In genomic region chr12:2812290-2813213, GRCh38 we compare ENCODE assay signal across 8 cellular contexts. TPM values are rescaled to one million over a fixed set of nuclear protein-coding genes. Genes with fewer than 3 reads are reported as not detected.
DNase-seq lines count a peak whose midpoint lies in the region; ATAC-seq and TF ChIP-seq lines count a peak whose summit lies in the region.

Gene ITFG2, plus strand, starts transcription at chr12:2812668. Its CDS starts 93 bp downstream, at chr12:2812761.

- H3K4me3 ChIP-seq in left lung: peak within 1 kb of the TSS; percentile 47 to 78

- H3K36me3 ChIP-seq in left lung: peaks cover 0 to 7% of the 10 kb centered on the region in 2 donors

- peak in 1 of 2 donors; percentile 6 for TF ChIP-seq CTCF in left lung (IDR thresholded peaks at IDR 0.05)

- ATAC-seq in GM19397 (IDR thresholded peaks at IDR 0.05; ENCODE audit: unreplicated experiment): peak; percentile 94
- peak; percentile 92 for ATAC-seq in HG03571 (IDR thresholded peaks at IDR 0.05; ENCODE audit: unreplicated experiment)
- peak; percentile 98 for ATAC-seq in left lung

- H3K27ac ChIP-seq in left lung: peak within 1 kb of the TSS; percentile 93 to 97

- intact Hi-C loops in left lung (cut with DNase I): no loop called here

- peak; percentile 98 for DNase-seq in CD1c-positive myeloid dendritic cell (ENCODE audit: extremely low spot score)
- DNase-seq in NCI-H82 (lab: John Stamatoyannopoulos, UW): peak; percentile 100
- DNase-seq in activated CD4-positive, alpha-beta T cell treated with anti-CD3 and anti-CD28 coated beads, Interleukin-2, amount 50 U/mL, for 48 hours: peak; percentile 97 to 98
- peak; percentile 98 for DNase-seq in dermis blood vessel endothelial cell
- peak; percentile 97 to 99 for DNase-seq in left lung
- DNase-seq in stimulated activated CD4-positive, alpha-beta T cell treated with anti-CD3 and anti-CD28 coated beads, Interleukin-2, amount 100 ng/mL, for 48 hours: peak; percentile 86 to 90

- H3K9me3 ChIP-seq in left lung: no peaks in the 10 kb centered on the region

- H3K4me1 ChIP-seq in left lung: peaks cover 8 to 26% of the 10 kb centered on the region in 2 donors

- H3K27me3 ChIP-seq in left lung: no peaks in the 10 kb centered on the region

RNA-seq across cellular contexts. Expression of gene ITFG2, which starts in this region (rescaled TPM):
- total RNA-seq in dermis blood vessel endothelial cell (17.2 and 19.7 TPM in 2 replicates), left lung (10 to 100 TPM; 29.0 to 32.1 TPM)

Comparison
In these comparisons a context has a peak if more than half of its experiments do, and no peak if none do; other contexts are left out.
1. Peak in every context shown above with its lines: DNase-seq, ATAC-seq, H3K4me3 ChIP-seq and H3K27ac ChIP-seq.